In genomic region chr9:100028201-100028784, GRCh38 we compare ENCODE assay signal across 8 cellular contexts.
DNase-seq lines count a peak whose midpoint lies in the region; ATAC-seq, FAIRE-seq and TF ChIP-seq lines count a peak whose summit lies in the region.

No MANE protein-coding gene starts in this region.

- H3K36me3 Mint-ChIP-seq in activated B cell treated with CpG ODN at 0.5 μM for 24 hours (ENCODE audit: low read depth) = peaks cover 36% of the 10 kb centered on the region

- no peak overlapping the region for H3K27ac Mint-ChIP-seq in activated B cell treated with CpG ODN at 0.5 μM for 24 hours

- no peak overlapping the region for H3K4me3 Mint-ChIP-seq in activated B cell treated with CpG ODN at 0.5 μM for 24 hours

- H3K4me1 Mint-ChIP-seq in activated B cell treated with CpG ODN at 0.5 μM for 24 hours = peaks cover 32% of the 10 kb centered on the region

- DNase-seq in AG04449 (ENCODE audit: low read depth, low spot score) (peak; percentile 17), GM18507 (ENCODE audit: extremely low spot score, insufficient read length, low read depth) (peak; percentile 25), NCI-H2107 (lab: John Stamatoyannopoulos, UW) (peak; percentile 13), activated B cell treated with CpG ODN at 0.5 μM for 24 hours (peak; percentile 59), caudate nucleus (lab: John Stamatoyannopoulos, UW) (peak in 52 of 61 donors; percentile 5 to 66 (median 29)), kidney glomerular epithelial cell (lab: John Stamatoyannopoulos, UW) (peak; percentile 32)
- peak; percentile 59 to 68 for DNase-seq in stimulated activated CD4-positive, alpha-beta T cell treated with anti-CD3 and anti-CD28 coated beads, Interleukin-2, amount 100 ng/mL, for 48 hours

- ATAC-seq in HG02981 (IDR thresholded peaks at IDR 0.05; ENCODE audit: unreplicated experiment) (peak; percentile 88), activated B cell treated with CpG ODN at 0.5 μM for 24 hours (ENCODE audit: low read depth) (peak; percentile 99)

- intact Hi-C loops in activated B cell treated with CpG ODN at 0.5 μM for 24 hours (cut with micrococcal nuclease) = loop anchor here (1.0 to 10.0 kb wide), 11 partner anchors 31 to 1284 kb away; partner anchors contain the start of gene INVS

- TF ChIP-seq CTCF in AG04449 (IDR thresholded peaks at IDR 0.05; ENCODE audit: insufficient read depth, low read length, missing control alignments) (peak; percentile 83), activated B cell treated with CpG ODN at 0.5 μM for 24 hours (IDR thresholded peaks at IDR 0.05) (peak; percentile 39)

- H3K9me3 Mint-ChIP-seq in activated B cell treated with CpG ODN at 0.5 μM for 24 hours = no peaks in the 10 kb centered on the region

- POLR2A ChIA-PET in AG04449 (lab: Yijun Ruan, JAX) = no interaction called here
- POLR2A ChIA-PET in activated B cell treated with CpG ODN at 0.5 μM for 24 hours (lab: Charles Lee) = no interaction called here

- no peaks in the 10 kb centered on the region for H3K27me3 Mint-ChIP-seq in activated B cell treated with CpG ODN at 0.5 μM for 24 hours

- FAIRE-seq in GM18507 (lab: Jason Lieb, UNC) = peak; percentile 87

- CTCF ChIA-PET in AG04449 (lab: Yijun Ruan, JAX) = interaction anchor here (0.7 to 4.2 kb wide), 30 partner anchors 8 to 842 kb away, joined by 3 to 50 read pairs (median 4); no protein-coding TSS in a partner anchor
- CTCF ChIA-PET in activated B cell treated with CpG ODN at 0.5 μM for 24 hours (lab: Charles Lee) = interaction anchor here (0.6 to 3.5 kb wide), 11 partner anchors 11 to 864 kb away, joined by 3 to 22 read pairs (median 4); no protein-coding TSS in a partner anchor

- no peak overlapping the region for H3K27ac ChIP-seq in caudate nucleus (ENCODE audit: low read depth, low read length)

- H3K4me3 ChIP-seq in AG04449 (ENCODE audit: low read depth, low read length) = no peak overlapping the region

Comparison
In these comparisons a context has a peak if more than half of its experiments do, and no peak if none do; other contexts are left out.
1. DNase-seq: peak in every context shown above with its lines; median percentile 64 in stimulated activated CD4-positive, alpha-beta T cell treated with anti-CD3 and anti-CD28 coated beads, Interleukin-2, amount 100 ng/mL, for 48 hours; 59 in activated B cell treated with CpG ODN at 0.5 μM for 24 hours; 32 in kidney glomerular epithelial cell; 29 in caudate nucleus; 25 in GM18507; 17 in AG04449; 13 in NCI-H2107.